ENCODE assay signal across 21 cellular contexts in the genomic region with DNA sequence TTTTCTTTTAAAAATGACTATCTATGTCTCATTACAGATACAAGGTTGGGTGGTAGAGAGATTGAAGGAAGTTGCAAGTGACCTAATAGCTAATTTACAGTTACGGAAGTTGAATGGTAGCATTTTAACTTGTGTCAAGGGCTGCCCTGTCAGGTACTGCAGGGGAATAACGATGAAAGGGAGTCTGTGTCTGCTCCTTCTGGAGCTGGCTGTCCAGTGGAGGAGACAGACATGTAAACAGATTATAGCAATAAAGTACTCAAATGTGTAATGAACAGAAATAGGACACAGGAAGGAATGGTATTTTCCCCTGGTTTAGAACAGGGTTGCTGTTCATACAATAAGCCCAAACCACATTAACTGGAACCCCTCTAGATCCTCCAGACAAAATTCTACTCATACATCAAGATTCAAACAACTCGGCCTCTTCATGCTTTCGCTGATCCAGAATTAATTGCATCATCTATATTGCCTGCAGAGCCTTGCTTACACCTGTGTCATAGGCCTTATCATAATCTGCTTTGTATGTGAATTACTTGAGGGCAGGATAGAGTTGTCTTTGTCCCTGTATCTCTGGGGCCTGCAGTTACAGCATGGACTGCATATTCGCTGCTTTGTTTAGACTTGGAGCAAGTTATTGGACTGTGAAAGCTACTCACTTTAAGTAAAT. TPM values are rescaled to one million over a fixed set of nuclear protein-coding genes. Genes with fewer than 3 reads are reported as not detected.
DNase-seq lines count a peak whose midpoint lies in the region; ATAC-seq, FAIRE-seq and TF ChIP-seq lines count a peak whose summit lies in the region.
"Had no signal": no experiment of that assay in that cellular context is flagged by ENCODE, and none has a peak within 500 bp of the region (broad histone marks: within the 10 kb centered on the region; RNA-seq: fewer than 3 reads in every experiment).

No MANE protein-coding gene starts in this region.

- intact Hi-C loops in body of pancreas (cut with DNase I), result no loop called here

- H4K20me1 ChIP-seq in BLaER1, result peaks cover 100% of the 10 kb centered on the region

- H3K9me3 ChIP-seq in BLaER1 (no peaks in the 10 kb centered on the region), body of pancreas (no peaks in the 10 kb centered on the region)
- H3K9me3 ChIP-seq: BE2C, Caco-2 had no signal

- no peak overlapping the region for H3K27ac Mint-ChIP-seq in activated CD4-positive, alpha-beta memory T cell treated with anti-CD3 and anti-CD28 coated beads, Interleukin-2, amount 10 ng/mL, durations not matched to agents 7 days and 5 days
- H3K27ac Mint-ChIP-seq: CD4-positive, alpha-beta memory T cell had no signal

- peak; percentile 48 for ATAC-seq in body of pancreas
- ATAC-seq: HCT116 had no signal

- peak; percentile 44 for FAIRE-seq in D721Med (lab: Jason Lieb, UNC)
- FAIRE-seq: GM18507, H1 had no signal

- 69 to 76% methylated on average over 5 of the region's 5 CpGs for WGBS in body of pancreas, 2 donors

- H3K27me3 ChIP-seq in BLaER1 (no peaks in the 10 kb centered on the region), body of pancreas (no peaks in the 10 kb centered on the region)
- H3K27me3 ChIP-seq: BE2C had no signal

- H3K4me3 ChIP-seq in BLaER1 (no peak overlapping the region), body of pancreas (no peak overlapping the region)

- no peaks in the 10 kb centered on the region for H3K36me3 Mint-ChIP-seq in activated CD4-positive, alpha-beta memory T cell treated with anti-CD3 and anti-CD28 coated beads, Interleukin-2, amount 10 ng/mL, durations not matched to agents 7 days and 5 days (ENCODE audit: low read depth)
- H3K36me3 Mint-ChIP-seq: CD4-positive, alpha-beta memory T cell had no signal

- H3K4me3 Mint-ChIP-seq in activated CD4-positive, alpha-beta memory T cell treated with anti-CD3 and anti-CD28 coated beads, Interleukin-2, amount 10 ng/mL, durations not matched to agents 7 days and 5 days, result no peak overlapping the region
- H3K4me3 Mint-ChIP-seq: CD4-positive, alpha-beta memory T cell had no signal

- no peaks in the 10 kb centered on the region for H3K4me1 Mint-ChIP-seq in activated CD4-positive, alpha-beta memory T cell treated with anti-CD3 and anti-CD28 coated beads, Interleukin-2, amount 10 ng/mL, durations not matched to agents 7 days and 5 days
- H3K4me1 Mint-ChIP-seq: CD4-positive, alpha-beta memory T cell had no signal

- DNase-seq in D721Med (ENCODE audit: insufficient read length, low spot score), result no peak
- peak; percentile 53 for DNase-seq in NCI-H82 treated with DMSO at 0.1 percent for 48 hours (lab: John Stamatoyannopoulos, UW; ENCODE audit: unreplicated experiment)
- no peak for DNase-seq in body of pancreas
- no peak for DNase-seq in NCI-H1930 (lab: John Stamatoyannopoulos, UW)
- DNase-seq in activated CD4-positive, alpha-beta memory T cell treated with anti-CD3 and anti-CD28 coated beads, Interleukin-2, amount 10 ng/mL, durations not matched to agents 7 days and 5 days, result no peak
- no peak for DNase-seq in C1 segment of cervical spinal cord (lab: John Stamatoyannopoulos, UW)
- DNase-seq: BE2C; Caco-2; CD4-positive, alpha-beta memory T cell; IMR-90; NCI-H1105 treated with DMSO at 0.1 percent for 48 hours; NCI-H1694 treated with DMSO at 0.1 percent for 48 hours; NCI-H510A; NCI-H774; SHP77 treated with DMSO at 0.1 percent for 48 hours; T-helper 1 cell had no signal

- H3K27ac ChIP-seq in BLaER1 (no peak overlapping the region), body of pancreas (no peak overlapping the region)
- H3K27ac ChIP-seq: RWPE1 had no signal

- no peak overlapping the region for H3K9ac ChIP-seq in BLaER1

- H3K36me3 ChIP-seq in BLaER1 (peaks cover 7% of the 10 kb centered on the region), body of pancreas (replicated peaks in 1 of 2; ENCODE audit: insufficient read depth in 1 of 2, low read depth in 2 of 2) (no peaks in the 10 kb centered on the region)
- H3K36me3 ChIP-seq: BE2C had no signal

- H3K27me3 Mint-ChIP-seq in activated CD4-positive, alpha-beta memory T cell treated with anti-CD3 and anti-CD28 coated beads, Interleukin-2, amount 10 ng/mL, durations not matched to agents 7 days and 5 days, result no peaks in the 10 kb centered on the region
- H3K27me3 Mint-ChIP-seq: CD4-positive, alpha-beta memory T cell had no signal

- TF ChIP-seq CTCF in D721Med (IDR thresholded peaks at IDR 0.05; ENCODE audit: insufficient read depth, missing control alignments) (no peak), body of pancreas (IDR thresholded peaks at IDR 0.05) (no peak)

- CTCF ChIA-PET in activated CD4-positive, alpha-beta memory T cell treated with anti-CD3 and anti-CD28 coated beads, Interleukin-2, amount 10 ng/mL, durations not matched to agents 7 days and 5 days (lab: Charles Lee), result no interaction called here

- POLR2A ChIA-PET in activated CD4-positive, alpha-beta memory T cell treated with anti-CD3 and anti-CD28 coated beads, Interleukin-2, amount 10 ng/mL, durations not matched to agents 7 days and 5 days (lab: Charles Lee), result no interaction called here

- H3K4me1 ChIP-seq in BLaER1 (peaks cover 54% of the 10 kb centered on the region), body of pancreas (peaks cover 7% of the 10 kb centered on the region)
- H3K4me1 ChIP-seq: Caco-2 had no signal

- H3K9me3 Mint-ChIP-seq in activated CD4-positive, alpha-beta memory T cell treated with anti-CD3 and anti-CD28 coated beads, Interleukin-2, amount 10 ng/mL, durations not matched to agents 7 days and 5 days, result no peaks in the 10 kb centered on the region

- TF ChIP-seq POLR2A in body of pancreas (IDR thresholded peaks at IDR 0.05), result no peak

- peak overlapping the region; percentile 31 for H3K4me2 ChIP-seq in BLaER1

RNA-seq across cellular contexts. Expression of gene AUTS2, which starts 42.8 kb away (rescaled TPM):
- total RNA-seq in body of pancreas, result 10 to 100 TPM; 11.7 to 18.5 TPM
- 10 to 100 TPM; 16.9 to 17.7 TPM for total RNA-seq in activated CD4-positive, alpha-beta memory T cell treated with anti-CD3 and anti-CD28 coated beads, Interleukin-2, amount 10 ng/mL, durations not matched to agents 7 days and 5 days
